ENCODE assay signal across 26 cellular contexts in the genomic region with DNA sequence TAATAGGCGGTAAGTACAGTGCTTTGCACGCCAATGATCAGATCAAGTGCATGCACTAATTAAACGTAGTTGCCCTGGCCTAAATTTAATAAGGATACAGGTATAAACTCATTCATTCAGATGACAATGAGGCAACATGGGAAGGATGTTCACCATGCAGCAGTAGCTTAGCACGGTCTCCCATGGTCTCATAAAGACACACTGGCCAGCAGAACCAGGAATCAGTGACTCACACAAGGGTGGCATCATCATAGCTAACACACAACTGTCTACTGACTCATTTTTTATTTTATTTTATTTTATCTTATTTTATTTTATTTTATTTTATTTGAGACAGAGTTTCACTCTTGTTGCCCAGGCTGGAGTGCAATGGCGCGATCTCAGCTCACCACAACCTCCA. TPM values are rescaled to one million over a fixed set of nuclear protein-coding genes. Genes with fewer than 3 reads are reported as not detected.
DNase-seq lines count a peak whose midpoint lies in the region; ATAC-seq, FAIRE-seq and TF ChIP-seq lines count a peak whose summit lies in the region.
"Had no signal": no experiment of that assay in that cellular context is flagged by ENCODE, and none has a peak within 500 bp of the region (broad histone marks: within the 10 kb centered on the region; RNA-seq: fewer than 3 reads in every experiment).

No MANE protein-coding gene starts in this region.

- H3K36me3 Mint-ChIP-seq in HFFc6 (ENCODE audit: low read depth): no peaks in the 10 kb centered on the region
- H3K36me3 Mint-ChIP-seq in activated T-helper 1 cell treated with anti-CD3 and anti-CD28 coated beads, Interleukin-12 subunit alpha, Interleukin-12 subunit beta, Interleukin-2, Interleukin-4 antibody, amounts not matched to agents 30 ng/mL and 10 ng/mL and 1 ng/mL, durations not matched to agents 14 hours and 24 hours and 36 hours (ENCODE audit: low read depth): peaks cover 44% of the 10 kb centered on the region

- H3K4me1 Mint-ChIP-seq in HFFc6 (ENCODE audit: low read depth): peaks cover 24% of the 10 kb centered on the region
- H3K4me1 Mint-ChIP-seq in activated T-helper 1 cell treated with anti-CD3 and anti-CD28 coated beads, Interleukin-12 subunit alpha, Interleukin-12 subunit beta, Interleukin-2, Interleukin-4 antibody, amounts not matched to agents 30 ng/mL and 10 ng/mL and 1 ng/mL, durations not matched to agents 14 hours and 24 hours and 36 hours (ENCODE audit: low read depth): peaks cover 52% of the 10 kb centered on the region

- intact Hi-C loops in activated T-helper 1 cell treated with anti-CD3 and anti-CD28 coated beads, Interleukin-12 subunit alpha, Interleukin-12 subunit beta, Interleukin-2, Interleukin-4 antibody, amounts not matched to agents 30 ng/mL and 10 ng/mL and 1 ng/mL, durations not matched to agents 14 hours and 24 hours and 36 hours (cut with micrococcal nuclease): loop anchor here (5.0 to 10.0 kb wide), 2 partner anchors 172 to 235 kb away; no protein-coding TSS in a partner anchor
- intact Hi-C loops in heart left ventricle (cut with DNase I): no loop called here

- H3K4me3 ChIP-seq in AG10803 (ENCODE audit: low read length): no peak overlapping the region
- H3K4me3 ChIP-seq in effector memory CD4-positive, alpha-beta T cell (ENCODE audit: insufficient read depth, low read depth, low read length, poor library complexity, severe bottlenecking): no peak overlapping the region
- no peak overlapping the region for H3K4me3 ChIP-seq in heart left ventricle
- H3K4me3 ChIP-seq: gastrocnemius medialis, right lobe of liver, thoracic aorta had no signal

- no peaks in the 10 kb centered on the region; the same call in 1 of the 2 replicates for H3K27me3 Mint-ChIP-seq in HFFc6 (ENCODE audit: insufficient read depth)
- no peaks in the 10 kb centered on the region for H3K27me3 Mint-ChIP-seq in activated T-helper 1 cell treated with anti-CD3 and anti-CD28 coated beads, Interleukin-12 subunit alpha, Interleukin-12 subunit beta, Interleukin-2, Interleukin-4 antibody, amounts not matched to agents 30 ng/mL and 10 ng/mL and 1 ng/mL, durations not matched to agents 14 hours and 24 hours and 36 hours (ENCODE audit: insufficient read depth)
- H3K27me3 Mint-ChIP-seq: activated CD8-positive, alpha-beta memory T cell treated with anti-CD3 and anti-CD28 coated beads, Interleukin-2, amount 10 ng/mL, durations not matched to agents 7 days and 5 days; CD8-positive, alpha-beta memory T cell had no signal

- 91 to 97% (median 95%) methylated on average over 6 of the region's 6 CpGs for WGBS in heart left ventricle, 4 donors

- no peak for TF ChIP-seq POLR2A in heart left ventricle (IDR thresholded peaks at IDR 0.05)

- H3K27me3 ChIP-seq in effector memory CD4-positive, alpha-beta T cell (replicated peaks; ENCODE audit: control insufficient read depth, insufficient read depth, low read length, poor library complexity, severe bottlenecking): no peaks in the 10 kb centered on the region
- no peaks in the 10 kb centered on the region for H3K27me3 ChIP-seq in heart left ventricle
- H3K27me3 ChIP-seq: gastrocnemius medialis, right lobe of liver had no signal

- H3K4me3 Mint-ChIP-seq in HFFc6: no peak overlapping the region
- H3K4me3 Mint-ChIP-seq in activated T-helper 1 cell treated with anti-CD3 and anti-CD28 coated beads, Interleukin-12 subunit alpha, Interleukin-12 subunit beta, Interleukin-2, Interleukin-4 antibody, amounts not matched to agents 30 ng/mL and 10 ng/mL and 1 ng/mL, durations not matched to agents 14 hours and 24 hours and 36 hours: no peak overlapping the region
- H3K4me3 Mint-ChIP-seq: activated CD8-positive, alpha-beta memory T cell treated with anti-CD3 and anti-CD28 coated beads, Interleukin-2, amount 10 ng/mL, durations not matched to agents 7 days and 5 days; CD8-positive, alpha-beta memory T cell; nephron progenitor cell; stimulated activated effector memory CD8-positive, alpha-beta T cell treated with anti-CD3 and anti-CD28 coated beads, Interleukin-12 subunit alpha, Interleukin-12 subunit beta, amount 100 ng/mL, for 72 hours had no signal

- peaks cover 3% of the 10 kb centered on the region for H3K4me1 ChIP-seq in effector memory CD4-positive, alpha-beta T cell (ENCODE audit: control insufficient read depth, insufficient read depth, low read length, poor library complexity, severe bottlenecking)
- peaks cover 0 to 10% (median 1%) of the 10 kb centered on the region in 12 donors for H3K4me1 ChIP-seq in heart left ventricle
- H3K4me1 ChIP-seq: gastrocnemius medialis had no signal

- H3K9me3 ChIP-seq in effector memory CD4-positive, alpha-beta T cell (ENCODE audit: control insufficient read depth, low read length): no peaks in the 10 kb centered on the region
- H3K9me3 ChIP-seq in heart left ventricle: no peaks in the 10 kb centered on the region
- H3K9me3 ChIP-seq: gastrocnemius medialis, right lobe of liver, thoracic aorta had no signal

- no peaks in the 10 kb centered on the region for H3K9me3 Mint-ChIP-seq in HFFc6
- peaks cover 3% of the 10 kb centered on the region for H3K9me3 Mint-ChIP-seq in activated T-helper 1 cell treated with anti-CD3 and anti-CD28 coated beads, Interleukin-12 subunit alpha, Interleukin-12 subunit beta, Interleukin-2, Interleukin-4 antibody, amounts not matched to agents 30 ng/mL and 10 ng/mL and 1 ng/mL, durations not matched to agents 14 hours and 24 hours and 36 hours
- H3K9me3 Mint-ChIP-seq: CD8-positive, alpha-beta memory T cell; nephron progenitor cell; stimulated activated effector memory CD8-positive, alpha-beta T cell treated with anti-CD3 and anti-CD28 coated beads, Interleukin-12 subunit alpha, Interleukin-12 subunit beta, amount 100 ng/mL, for 72 hours had no signal

- H3K27ac ChIP-seq in effector memory CD4-positive, alpha-beta T cell (ENCODE audit: insufficient read depth, low read length, poor library complexity, severe bottlenecking): no peak overlapping the region
- H3K27ac ChIP-seq in heart left ventricle: no peak overlapping the region
- H3K27ac ChIP-seq: gastrocnemius medialis, thoracic aorta had no signal

- no peak for TF ChIP-seq CTCF in AG10803 (conservative IDR thresholded peaks at IDR 0.05; ENCODE audit: low read length)
- no peak for TF ChIP-seq CTCF in HFFc6 (IDR thresholded peaks at IDR 0.05)
- no peak for TF ChIP-seq CTCF in heart left ventricle (IDR thresholded peaks at IDR 0.05)

- ATAC-seq in heart left ventricle: no peak
- ATAC-seq: activated CD8-positive, alpha-beta memory T cell treated with anti-CD3 and anti-CD28 coated beads, Interleukin-2, amount 10 ng/mL, durations not matched to agents 7 days and 5 days; gastrocnemius medialis; HCT116; stimulated activated effector memory CD8-positive, alpha-beta T cell treated with anti-CD3 and anti-CD28 coated beads, Interleukin-12 subunit alpha, Interleukin-12 subunit beta, amount 100 ng/mL, for 72 hours had no signal

- H3K36me3 ChIP-seq in effector memory CD4-positive, alpha-beta T cell (ENCODE audit: control insufficient read depth, insufficient read depth, low read length): peaks cover 15% of the 10 kb centered on the region
- H3K36me3 ChIP-seq in heart left ventricle: no peaks in the 10 kb centered on the region
- H3K36me3 ChIP-seq: gastrocnemius medialis, right lobe of liver, thoracic aorta had no signal

- FAIRE-seq in RCC 7860 (lab: Jason Lieb, UNC): no peak
- FAIRE-seq: HTR-8/SVneo had no signal

- DNase-seq in AG10803 (ENCODE audit: low read depth) (peak; percentile 24), HFFc6 (peak; percentile 32), iris pigment epithelial cell (ENCODE audit: low read depth) (peak; percentile 72), RCC 7860 (ENCODE audit: low spot score) (no peak), heart left ventricle (no peak), HCEC 1CT (no peak)
- DNase-seq in activated T-helper 1 cell treated with anti-CD3 and anti-CD28 coated beads, Interleukin-12 subunit alpha, Interleukin-12 subunit beta, Interleukin-2, Interleukin-4 antibody, amounts not matched to agents 30 ng/mL and 10 ng/mL and 1 ng/mL, durations not matched to agents 14 hours and 24 hours and 36 hours (ENCODE audit: low spot score): no peak
- DNase-seq in effector memory CD4-positive, alpha-beta T cell: no peak
- DNase-seq: activated CD4-positive, alpha-beta T cell treated with anti-CD3 and anti-CD28 coated beads for 4 hours; activated CD8-positive, alpha-beta memory T cell treated with anti-CD3 and anti-CD28 coated beads, Interleukin-2, amount 10 ng/mL, durations not matched to agents 7 days and 5 days; activated effector memory CD4-positive, alpha-beta T cell treated with anti-CD3 and anti-CD28 coated beads, Interleukin-2, amount 50 U/mL, for 16 hours; CD8-positive, alpha-beta memory T cell; dermis blood vessel endothelial cell; DMS79 treated with DMSO at 0.1 percent for 48 hours; gastrocnemius medialis; Karpas-422; NCI-H1105 treated with DMSO at 0.1 percent for 48 hours; NCI-H2107; NCI-H510A treated with DMSO at 0.1 percent for 48 hours; nephron progenitor cell had no signal

- no peak overlapping the region; the same call in 1 of the 2 replicates for H3K27ac Mint-ChIP-seq in HFFc6
- H3K27ac Mint-ChIP-seq in activated T-helper 1 cell treated with anti-CD3 and anti-CD28 coated beads, Interleukin-12 subunit alpha, Interleukin-12 subunit beta, Interleukin-2, Interleukin-4 antibody, amounts not matched to agents 30 ng/mL and 10 ng/mL and 1 ng/mL, durations not matched to agents 14 hours and 24 hours and 36 hours: peak overlapping the region; percentile 78
- H3K27ac Mint-ChIP-seq: activated CD8-positive, alpha-beta memory T cell treated with anti-CD3 and anti-CD28 coated beads, Interleukin-2, amount 10 ng/mL, durations not matched to agents 7 days and 5 days; nephron progenitor cell; stimulated activated effector memory CD8-positive, alpha-beta T cell treated with anti-CD3 and anti-CD28 coated beads, Interleukin-12 subunit alpha, Interleukin-12 subunit beta, amount 100 ng/mL, for 72 hours had no signal

RNA-seq across cellular contexts. Expression of a gene that starts 42.7 kb away (rescaled TPM):
- under 1 TPM; 0.07 to 0.48 (median 0.41) TPM for total RNA-seq in HFFc6 (2021; fragmentation: NEBNext Ultra II Directional; extraction: Animal tissue kit (Norgen Biotek cat#: 25700))
- total RNA-seq in activated T-helper 1 cell treated with anti-CD3 and anti-CD28 coated beads, Interleukin-12 subunit alpha, Interleukin-12 subunit beta, Interleukin-2, Interleukin-4 antibody, amounts not matched to agents 30 ng/mL and 10 ng/mL and 1 ng/mL, durations not matched to agents 14 hours and 24 hours and 36 hours: 27.7 and 29.4 TPM in 2 replicates
- total RNA-seq in heart left ventricle: 1 to 10 TPM in 1 of 9 donors, under 1 TPM in 1, not detected in 7; 0.14 to 2.3 TPM
- polyA plus RNA-seq in heart left ventricle: under 1 TPM in 1 of 2 donors, not detected in 1; 0.06 TPM
- total RNA-seq: cardiac septum, gastrocnemius medialis, thoracic aorta had no signal

Comparison
In these comparisons a context has a peak if more than half of its experiments do, and no peak if none do; other contexts are left out.
1. DNase-seq: peak in AG10803 (single experiment), HFFc6 (single experiment) and iris pigment epithelial cell (single experiment); none in activated T-helper 1 cell treated with anti-CD3 and anti-CD28 coated beads, Interleukin-12 subunit alpha, Interleukin-12 subunit beta, Interleukin-2, Interleukin-4 antibody, amounts not matched to agents 30 ng/mL and 10 ng/mL and 1 ng/mL, durations not matched to agents 14 hours and 24 hours and 36 hours (single experiment), RCC 7860 (single experiment), effector memory CD4-positive, alpha-beta T cell (0 of 3), heart left ventricle (0 of 5) and HCEC 1CT (single experiment).